ENCODE assay signal across 15 cellular contexts in genomic region chr7:106774213-106774767, GRCh38.
DNase-seq lines count a peak whose midpoint lies in the region; ATAC-seq and TF ChIP-seq lines count a peak whose summit lies in the region.
"Had no signal": no experiment of that assay in that cellular context is flagged by ENCODE, and none has a peak within 500 bp of the region (broad histone marks: within the 10 kb centered on the region; RNA-seq: fewer than 3 reads in every experiment).

No MANE protein-coding gene starts in this region.

- H3K4me3 Mint-ChIP-seq in Calu3 (ENCODE audit: low read depth, unreplicated experiment): peak overlapping the region; percentile 50
- H3K4me3 Mint-ChIP-seq: IgD-negative memory B cell had no signal

- H3K36me3 ChIP-seq in Panc1 (ENCODE audit: control insufficient read depth, insufficient read depth, low read length) (no peaks in the 10 kb centered on the region), fibroblast of lung (ENCODE audit: control insufficient read depth, insufficient read depth, low read length) (no peaks in the 10 kb centered on the region), SJCRH30 (no peaks in the 10 kb centered on the region)
- H3K36me3 ChIP-seq: BLaER1 treated with 17β-estradiol and CSF1 and Interleukin-3, amounts not matched to agents 10 nM and 100 nM; HAP-1 had no signal

- no peak for DNase-seq in AG04450 (ENCODE audit: low read depth, low spot score)
- no peak for DNase-seq in Calu3
- DNase-seq in Panc1 (ENCODE audit: low read depth, low spot score): no peak
- DNase-seq in fibroblast of lung (ENCODE audit: low read depth in 2 of 2): no peak
- no peak for DNase-seq in SJCRH30
- no peak for DNase-seq in NCI-H2196 (lab: John Stamatoyannopoulos, UW; ENCODE audit: unreplicated experiment)
- DNase-seq: NCI-H1417 treated with DMSO at 0.1 percent for 48 hours, NCI-H2029, NCI-H524 had no signal

- no peak overlapping the region for H2AFZ ChIP-seq in fibroblast of lung (ENCODE audit: low read length)

- no peaks in the 10 kb centered on the region for H4K20me1 ChIP-seq in fibroblast of lung (ENCODE audit: control insufficient read depth, extremely low read depth, insufficient read depth, low read length)
- H4K20me1 ChIP-seq: BLaER1 treated with 17β-estradiol and CSF1 and Interleukin-3, amounts not matched to agents 10 nM and 100 nM had no signal

- no peak overlapping the region for H3K4me2 ChIP-seq in fibroblast of lung (ENCODE audit: extremely low read depth, insufficient read depth, low read length)

- peaks cover 28% of the 10 kb centered on the region for H3K36me3 Mint-ChIP-seq in Calu3 (ENCODE audit: insufficient read depth, unreplicated experiment)
- H3K36me3 Mint-ChIP-seq: IgD-negative memory B cell had no signal

- ATAC-seq in Panc1 (no peak), HG02885 (IDR thresholded peaks at IDR 0.05; ENCODE audit: poor library complexity, unreplicated experiment) (no peak)
- ATAC-seq: GM12878 had no signal

- peaks cover 78% of the 10 kb centered on the region for H3K4me1 Mint-ChIP-seq in Calu3 (ENCODE audit: low read depth, unreplicated experiment)
- H3K4me1 Mint-ChIP-seq: IgD-negative memory B cell had no signal

- in situ Hi-C loops in Panc1 (cut with HindIII; ENCODE audit: low pct_unique_long_range_greater_than_20kb, low sequenced_read_pairs): no loop called here

- H3K27me3 ChIP-seq in AG04450 (ENCODE audit: control insufficient read depth, insufficient read depth, low read length): no peaks in the 10 kb centered on the region
- no peaks in the 10 kb centered on the region for H3K27me3 ChIP-seq in Panc1 (ENCODE audit: control insufficient read depth, insufficient read depth, low read length)
- no peaks in the 10 kb centered on the region for H3K27me3 ChIP-seq in fibroblast of lung (ENCODE audit: control insufficient read depth, insufficient read depth, low read length)
- H3K27me3 ChIP-seq in SJCRH30: no peaks in the 10 kb centered on the region
- H3K27me3 ChIP-seq: BLaER1 treated with 17β-estradiol and CSF1 and Interleukin-3, amounts not matched to agents 10 nM and 100 nM had no signal

- CTCF ChIA-PET in AG04450 (lab: Charles Lee) (interaction anchor here (0.7 to 1.1 kb wide), 2 partner anchors 37 to 115 kb away, joined by 3 read pairs; no protein-coding TSS in a partner anchor), Calu3 (lab: Charles Lee) (interaction anchor here (1.2 kb wide), 1 partner anchor 37 kb away, joined by 4 read pairs; no protein-coding TSS in a partner anchor), Panc1 (lab: Charles Lee) (no interaction called here)

- H3K4me1 ChIP-seq in Panc1 (ENCODE audit: control insufficient read depth, insufficient read depth, low read length) (peaks cover 9% of the 10 kb centered on the region; the same call in 1 of the 2 replicates), fibroblast of lung (ENCODE audit: control insufficient read depth, extremely low read depth, insufficient read depth, low read length) (peaks cover 24% of the 10 kb centered on the region), SJCRH30 (no peaks in the 10 kb centered on the region)
- H3K4me1 ChIP-seq: HAP-1 had no signal

- H3K9ac ChIP-seq in fibroblast of lung (ENCODE audit: insufficient read depth, low read length): no peak overlapping the region
- H3K9ac ChIP-seq: BLaER1 treated with 17β-estradiol and CSF1 and Interleukin-3, amounts not matched to agents 10 nM and 100 nM had no signal

- H3K27me3 Mint-ChIP-seq in Calu3 (ENCODE audit: unreplicated experiment): no peaks in the 10 kb centered on the region

- POLR2A ChIA-PET in AG04450 (lab: Yijun Ruan, JAX) (no interaction called here), Panc1 (lab: Charles Lee) (no interaction called here)

- intact Hi-C loops in Calu3 (cut with micrococcal nuclease; ENCODE audit: unreplicated experiment) (loop anchor here (2.0 to 10.0 kb wide), 2 partner anchors 37 to 489 kb away; partner anchors contain the start of gene NAMPT), Panc1 (cut with micrococcal nuclease; ENCODE audit: unreplicated experiment) (no loop called here)

- BruUV-seq in Calu3 (replicated peaks; lab: Mats Ljungman, UMichigan) (no TSS peak), Panc1 (replicated peaks; lab: Mats Ljungman, UMichigan) (no TSS peak)

- no peak overlapping the region for H3K4me3 ChIP-seq in AG04450 (ENCODE audit: low read depth, low read length)
- H3K4me3 ChIP-seq in Panc1 (ENCODE audit: low read depth in 2 of 2, low read length in 2 of 2): peak overlapping the region; percentile 2 to 53; a peak in 3 of 4 replicates
- no peak overlapping the region for H3K4me3 ChIP-seq in fibroblast of lung (replicated peaks in 1 of 4; ENCODE audit: control extremely low read depth in 1 of 4, insufficient read depth in 1 of 4, low read depth in 3 of 4, low read length in 4 of 4)
- H3K4me3 ChIP-seq in SJCRH30: no peak overlapping the region
- H3K4me3 ChIP-seq: BLaER1 treated with 17β-estradiol and CSF1 and Interleukin-3, amounts not matched to agents 10 nM and 100 nM; GM12878; HAP-1; SK-N-MC had no signal

- H3K27ac Mint-ChIP-seq in Calu3 (ENCODE audit: unreplicated experiment): peak overlapping the region; percentile 96

- H3K9me3 Mint-ChIP-seq in Calu3 (ENCODE audit: low read depth, unreplicated experiment): peaks cover 9% of the 10 kb centered on the region
- H3K9me3 Mint-ChIP-seq: IgD-negative memory B cell had no signal

- no peaks in the 10 kb centered on the region for H3K9me3 ChIP-seq in AG04450 (ENCODE audit: control insufficient read depth, insufficient read depth, low read length)
- H3K9me3 ChIP-seq in Panc1 (ENCODE audit: control insufficient read depth, insufficient read depth, low read depth, low read length): no peaks in the 10 kb centered on the region
- no peaks in the 10 kb centered on the region for H3K9me3 ChIP-seq in fibroblast of lung (ENCODE audit: control insufficient read depth, insufficient read depth, low read depth, low read length)
- H3K9me3 ChIP-seq in SJCRH30 (replicated peaks): no peaks in the 10 kb centered on the region
- H3K9me3 ChIP-seq: HAP-1 had no signal

- H3K79me2 ChIP-seq in fibroblast of lung (ENCODE audit: control insufficient read depth, insufficient read depth, low read length): no peaks in the 10 kb centered on the region

- H3K27ac ChIP-seq in AG04450 (ENCODE audit: low read depth, low read length) (peak overlapping the region; percentile 33), Panc1 (ENCODE audit: low read length) (no peak overlapping the region), fibroblast of lung (ENCODE audit: insufficient read depth, low read length) (peak overlapping the region; percentile 80), SJCRH30 (no peak overlapping the region)
- H3K27ac ChIP-seq: SK-N-MC had no signal

- TF ChIP-seq CTCF in AG04450 (IDR thresholded peaks at IDR 0.05; ENCODE audit: low read depth, low read length) (no peak), Calu3 (IDR thresholded peaks at IDR 0.05; ENCODE audit: unreplicated experiment) (no peak), Panc1 (IDR thresholded peaks at IDR 0.05) (no peak), fibroblast of lung (conservative IDR thresholded peaks at IDR 0.05 in 1 of 2, IDR thresholded peaks at IDR 0.05 in 1 of 2; ENCODE audit: low read depth in 1 of 2, low read length in 2 of 2) (no peak)

Comparison
In these comparisons a context has a peak if more than half of its experiments do, and no peak if none do; other contexts are left out.
1. H3K27ac ChIP-seq: peak in AG04450 (single experiment) and fibroblast of lung (single experiment); none in Panc1 (single experiment) and SJCRH30 (single experiment).
2. H3K4me3 ChIP-seq: peak in Panc1 (2 of 2); none in AG04450 (single experiment), fibroblast of lung (0 of 4) and SJCRH30 (single experiment).